Comparison of ENCODE assay signal across 14 cellular contexts in genomic region chr2:42971947-42972736, GRCh38.
DNase-seq lines count a peak whose midpoint lies in the region; ATAC-seq and TF ChIP-seq lines count a peak whose summit lies in the region.
"Had no signal": no experiment of that assay in that cellular context is flagged by ENCODE, and none has a peak within 500 bp of the region (broad histone marks: within the 10 kb centered on the region; RNA-seq: fewer than 3 reads in every experiment).

No MANE protein-coding gene starts in this region.

- no peak overlapping the region for H3K9ac ChIP-seq in GM23248

- H3K27me3 Mint-ChIP-seq in CD4-positive, CD25-positive, alpha-beta regulatory T cell = no peaks in the 10 kb centered on the region
- H3K27me3 Mint-ChIP-seq in chondrocyte (ENCODE audit: low read depth) = no peaks in the 10 kb centered on the region
- no peaks in the 10 kb centered on the region for H3K27me3 Mint-ChIP-seq in mesothelial cell of epicardium (ENCODE audit: low read depth)
- H3K27me3 Mint-ChIP-seq: activated CD8-positive, alpha-beta T cell treated with anti-CD3 and anti-CD28 coated beads for 36 hours had no signal

- no peaks in the 10 kb centered on the region for H3K9me3 Mint-ChIP-seq in CD4-positive, CD25-positive, alpha-beta regulatory T cell
- no peaks in the 10 kb centered on the region for H3K9me3 Mint-ChIP-seq in chondrocyte (ENCODE audit: low read depth)
- no peaks in the 10 kb centered on the region for H3K9me3 Mint-ChIP-seq in mesothelial cell of epicardium
- H3K9me3 Mint-ChIP-seq: activated CD8-positive, alpha-beta T cell treated with anti-CD3 and anti-CD28 coated beads for 36 hours had no signal

- H2AFZ ChIP-seq in GM23248 = peak overlapping the region; percentile 15; the same call in 1 of the 2 replicates

- peak overlapping the region; percentile 6 to 19 (median 7) for H3K27ac Mint-ChIP-seq in CD4-positive, CD25-positive, alpha-beta regulatory T cell
- H3K27ac Mint-ChIP-seq in chondrocyte (ENCODE audit: unreplicated experiment) (no peak overlapping the region), mesothelial cell of epicardium (peak overlapping the region; percentile 83)
- H3K27ac Mint-ChIP-seq: activated CD8-positive, alpha-beta T cell treated with anti-CD3 and anti-CD28 coated beads for 36 hours had no signal

- H3K4me2 ChIP-seq in GM23248 (ENCODE audit: unreplicated experiment) = no peak overlapping the region

- no peak for TF ChIP-seq CTCF in chondrocyte (IDR thresholded peaks at IDR 0.05)
- no peak for TF ChIP-seq CTCF in mesothelial cell of epicardium (IDR thresholded peaks at IDR 0.05; ENCODE audit: unreplicated experiment)

- H3K9me2 ChIP-seq in GM23248 (ENCODE audit: insufficient read depth) = no peaks in the 10 kb centered on the region

- H3K36me3 Mint-ChIP-seq in CD4-positive, CD25-positive, alpha-beta regulatory T cell = no peaks in the 10 kb centered on the region
- H3K36me3 Mint-ChIP-seq in chondrocyte (ENCODE audit: low read depth) = no peaks in the 10 kb centered on the region
- H3K36me3 Mint-ChIP-seq in mesothelial cell of epicardium = no peaks in the 10 kb centered on the region

- H3K4me3 ChIP-seq in CD4-positive, CD25-positive, alpha-beta regulatory T cell (ENCODE audit: low read depth, low read length) = no peak overlapping the region
- H3K4me3 ChIP-seq in GM23248 = no peak overlapping the region
- H3K4me3 ChIP-seq: suprapubic skin had no signal

- WGBS in GM23248 (ENCODE audit: low coverage in 1 of 2, low lambda C conversion rate in 2 of 2, missing lambda C conversion rate in 2 of 2), 2 experiments = 47 to 53% methylated on average over 7 of the region's 7 CpGs

- H4K20me1 ChIP-seq in GM23248 (ENCODE audit: insufficient read depth) = no peaks in the 10 kb centered on the region

- no peak overlapping the region for H3K4me3 Mint-ChIP-seq in CD4-positive, CD25-positive, alpha-beta regulatory T cell
- H3K4me3 Mint-ChIP-seq in chondrocyte (ENCODE audit: unreplicated experiment) (no peak overlapping the region), mesothelial cell of epicardium (no peak overlapping the region)
- H3K4me3 Mint-ChIP-seq: activated CD8-positive, alpha-beta T cell treated with anti-CD3 and anti-CD28 coated beads for 36 hours; T-helper 17 cell had no signal

- peak in 1 of 3 donors; percentile 10 for DNase-seq in CD4-positive, CD25-positive, alpha-beta regulatory T cell
- DNase-seq in GM23248 (peak; percentile 45), chondrocyte (ENCODE audit: low spot score) (peak; percentile 30), mesothelial cell of epicardium (ENCODE audit: low spot score in 2 of 2, unreplicated experiment in 2 of 2) (no peak), NCI-H146 treated with DMSO at 0.1 percent for 48 hours (lab: John Stamatoyannopoulos, UW; ENCODE audit: unreplicated experiment) (no peak), RKO (ENCODE audit: low spot score) (no peak), NCI-H187 treated with DMSO at 0.1 percent for 48 hours (lab: John Stamatoyannopoulos, UW) (no peak)
- DNase-seq: activated CD8-positive, alpha-beta T cell treated with anti-CD3 and anti-CD28 coated beads for 36 hours; dermis blood vessel endothelial cell; kidney glomerular epithelial cell; OCI-M1; T-helper 17 cell had no signal

- no peaks in the 10 kb centered on the region for H3K27me3 ChIP-seq in CD4-positive, CD25-positive, alpha-beta regulatory T cell (ENCODE audit: control insufficient read depth, insufficient read depth, low read length)
- no peaks in the 10 kb centered on the region for H3K27me3 ChIP-seq in GM23248 (replicated peaks; ENCODE audit: insufficient read depth)
- H3K27me3 ChIP-seq: suprapubic skin had no signal

- H3K4me1 ChIP-seq in CD4-positive, CD25-positive, alpha-beta regulatory T cell (ENCODE audit: control insufficient read depth, insufficient read depth, low read length, poor library complexity, severe bottlenecking) = no peaks in the 10 kb centered on the region
- peaks cover 68% of the 10 kb centered on the region for H3K4me1 ChIP-seq in GM23248 (ENCODE audit: insufficient read depth)

- peaks cover 0 to 11% (median 6%) of the 10 kb centered on the region in 4 donors for H3K4me1 Mint-ChIP-seq in CD4-positive, CD25-positive, alpha-beta regulatory T cell
- H3K4me1 Mint-ChIP-seq in chondrocyte (ENCODE audit: low read depth) (peaks cover 63% of the 10 kb centered on the region), mesothelial cell of epicardium (peaks cover 55% of the 10 kb centered on the region)

- peaks cover 40% of the 10 kb centered on the region for H3F3A ChIP-seq in GM23248 (ENCODE audit: insufficient read depth)

- no peaks in the 10 kb centered on the region for H3K79me2 ChIP-seq in GM23248 (ENCODE audit: insufficient read depth)

- in situ Hi-C loops in GM23248 (cut with MboI) = loop anchor here (10.0 kb wide), 1 partner anchor 253 kb away; the partner anchor contains the start of gene ZFP36L2

- no peaks in the 10 kb centered on the region for H3K36me3 ChIP-seq in CD4-positive, CD25-positive, alpha-beta regulatory T cell (ENCODE audit: control insufficient read depth, insufficient read depth, low read length)
- H3K36me3 ChIP-seq in GM23248 (ENCODE audit: low read depth) = no peaks in the 10 kb centered on the region
- H3K36me3 ChIP-seq: suprapubic skin had no signal

- no peak overlapping the region for H3K27ac ChIP-seq in CD4-positive, CD25-positive, alpha-beta regulatory T cell (ENCODE audit: insufficient read depth, low read length, poor library complexity, severe bottlenecking)
- H3K27ac ChIP-seq in GM23248 = no peak overlapping the region; the same call in 1 of the 2 replicates
- H3K27ac ChIP-seq: HL-60, suprapubic skin had no signal

- no peaks in the 10 kb centered on the region for H3K9me3 ChIP-seq in CD4-positive, CD25-positive, alpha-beta regulatory T cell (ENCODE audit: control insufficient read depth in 2 of 2, low read length in 2 of 2)
- H3K9me3 ChIP-seq in GM23248 (ENCODE audit: low read depth) = no peaks in the 10 kb centered on the region
- H3K9me3 ChIP-seq: suprapubic skin had no signal

- ATAC-seq in CD4-positive, CD25-positive, alpha-beta regulatory T cell (ENCODE audit: low read depth in 2 of 2) = no peak
- ATAC-seq: activated CD8-positive, alpha-beta T cell treated with anti-CD3 and anti-CD28 coated beads for 36 hours; T-helper 17 cell had no signal

Comparison
In these comparisons a context has a peak if more than half of its experiments do, and no peak if none do; other contexts are left out.
1. DNase-seq: peak in GM23248 (single experiment) and chondrocyte (single experiment); none in mesothelial cell of epicardium (0 of 2), NCI-H146 treated with DMSO at 0.1 percent for 48 hours (single experiment), RKO (single experiment) and NCI-H187 treated with DMSO at 0.1 percent for 48 hours (single experiment).